In genomic region chr11:10856689-10857603, GRCh38 we compare ENCODE assay signal across 8 cellular contexts. TPM values are rescaled to one million over a fixed set of nuclear protein-coding genes. Genes with fewer than 3 reads are reported as not detected.
DNase-seq lines count a peak whose midpoint lies in the region; ATAC-seq and TF ChIP-seq lines count a peak whose summit lies in the region.

No MANE protein-coding gene starts in this region.

- H3F3A ChIP-seq in Loucy (ENCODE audit: low read depth) (no peaks in the 10 kb centered on the region), neural cell (ENCODE audit: insufficient read depth, low read length, poor library complexity, severe bottlenecking) (peaks cover 12% of the 10 kb centered on the region)

- TF ChIP-seq RAD21 in HCT116 (IDR thresholded peaks at IDR 0.05; ENCODE audit: low read depth) (no peak), neural cell (conservative IDR thresholded peaks at IDR 0.05) (no peak)

- H3K4me2 ChIP-seq in HCT116 (ENCODE audit: low read length) = peak overlapping the region; percentile 88
- peak overlapping the region; percentile 95 for H3K4me2 ChIP-seq in Loucy (ENCODE audit: low read depth, low read length, poor library complexity, severe bottlenecking)
- peak overlapping the region; percentile 97 for H3K4me2 ChIP-seq in neural cell (ENCODE audit: low read length)

- POLR2A ChIA-PET in HCT116 (lab: Charles Lee) = interaction anchor here (0.8 to 2.7 kb wide), 6 partner anchors 8 to 950 kb away, joined by 3 to 22 read pairs (median 7); partner anchors contain the start of gene EIF4G2
- POLR2A ChIA-PET in activated CD8-positive, alpha-beta T cell treated with anti-CD3 and anti-CD28 coated beads for 36 hours (lab: Charles Lee) = interaction anchor here (1.6 to 7.8 kb wide), 14 partner anchors 9 to 75 kb away, joined by 4 to 134 read pairs (median 8); partner anchors contain the start of gene EIF4G2

- H3K9me3 ChIP-seq in HCT116 (ENCODE audit: control insufficient read depth in 1 of 2, insufficient read depth in 1 of 2, low read depth in 1 of 2, low read length in 2 of 2) = no peaks in the 10 kb centered on the region
- H3K9me3 ChIP-seq in Loucy (ENCODE audit: insufficient read depth, low read depth, low read length) = no peaks in the 10 kb centered on the region
- H3K9me3 ChIP-seq in gastroesophageal sphincter = no peaks in the 10 kb centered on the region
- no peaks in the 10 kb centered on the region for H3K9me3 ChIP-seq in neural cell (ENCODE audit: low read length)

- H3K9ac ChIP-seq in HCT116 (ENCODE audit: low read length) (peak overlapping the region; percentile 86), Loucy (ENCODE audit: low read depth, low read length, poor library complexity, severe bottlenecking) (peak overlapping the region; percentile 97), neural cell (ENCODE audit: low read length) (peak overlapping the region; percentile 99)

- peak in 4 of 6 experiments; percentile 30 to 71 (median 52) for DNase-seq in stimulated activated naive CD4-positive, alpha-beta T cell (lab: John Stamatoyannopoulos, UW)
- DNase-seq in stimulated activated naive CD4-positive, alpha-beta T cell treated with Interleukin-2 at 50 U/mL for 16 hours (lab: John Stamatoyannopoulos, UW) = no peak
- DNase-seq in HCT116 (ENCODE audit: low read depth, low spot score) = no peak
- no peak for DNase-seq in activated CD8-positive, alpha-beta T cell treated with anti-CD3 and anti-CD28 coated beads for 36 hours
- DNase-seq in posterior vena cava (ENCODE audit: low spot score) = no peak

- intact Hi-C loops in HCT116 (cut with micrococcal nuclease) = loop anchor here (5.0 kb wide), 1 partner anchor 75 kb away; no protein-coding TSS in a partner anchor
- intact Hi-C loops in activated CD8-positive, alpha-beta T cell treated with anti-CD3 and anti-CD28 coated beads for 36 hours (cut with micrococcal nuclease) = no loop called here
- intact Hi-C loops in posterior vena cava (cut with DNase I) = loop anchor here in 1 of 2 donors (5.0 kb wide), 2 partner anchors 45 to 50 kb away; partner anchors contain the start of gene EIF4G2

- CTCF ChIA-PET in HCT116 (lab: Charles Lee) = interaction anchor here (1.2 to 1.6 kb wide), 2 partner anchors 21 to 171 kb away, joined by 3 read pairs; no protein-coding TSS in a partner anchor
- CTCF ChIA-PET in activated CD8-positive, alpha-beta T cell treated with anti-CD3 and anti-CD28 coated beads for 36 hours (lab: Charles Lee) = interaction anchor here (2.3 to 2.9 kb wide), 3 partner anchors 41 to 65 kb away, joined by 7 to 15 read pairs (median 10); partner anchors contain the start of gene EIF4G2

- H3K4me3 Mint-ChIP-seq in activated CD8-positive, alpha-beta T cell treated with anti-CD3 and anti-CD28 coated beads for 36 hours = peak overlapping the region; percentile 97

- peaks cover 49% of the 10 kb centered on the region for H3K36me3 Mint-ChIP-seq in activated CD8-positive, alpha-beta T cell treated with anti-CD3 and anti-CD28 coated beads for 36 hours (ENCODE audit: low read depth)

- H3K4me1 ChIP-seq in HCT116 (ENCODE audit: control insufficient read depth in 1 of 2, insufficient read depth in 2 of 2, low read length in 2 of 2) = peaks cover 0 to 21% of the 10 kb centered on the region in 2 experiments; a peak in 2 of 4 replicates
- H3K4me1 ChIP-seq in Loucy (ENCODE audit: insufficient read depth, low read length, poor library complexity, severe bottlenecking) = peaks cover 53% of the 10 kb centered on the region
- H3K4me1 ChIP-seq in gastroesophageal sphincter = peaks cover 4 to 64% (median 12%) of the 10 kb centered on the region in 3 donors

- H3K79me2 ChIP-seq in HCT116 (ENCODE audit: insufficient read depth, low read length) (peaks cover 61% of the 10 kb centered on the region), Loucy (ENCODE audit: insufficient read depth, low read length) (peaks cover 65% of the 10 kb centered on the region), neural cell (replicated peaks; ENCODE audit: insufficient read depth, low read length) (peaks cover 61% of the 10 kb centered on the region)

- H2AFZ ChIP-seq in HCT116 (ENCODE audit: low read depth, low read length, poor library complexity, severe bottlenecking) (peak overlapping the region; percentile 8), Loucy (ENCODE audit: low read length) (peak overlapping the region; percentile 95), neural cell (ENCODE audit: low read depth, low read length) (peak overlapping the region; percentile 93)

- RAD21 ChIA-PET in HCT116 (lab: Charles Lee; ENCODE audit: low non-redundant PET in 1 of 2, low total read pairs in 2 of 2, uncharacterized antibody in 2 of 2, unreplicated experiment in 2 of 2) = interaction anchor here in 1 of 2 experiments (1.4 kb wide), 1 partner anchor 43 kb away, joined by 6 read pairs; no protein-coding TSS in a partner anchor

- H3K27me3 Mint-ChIP-seq in activated CD8-positive, alpha-beta T cell treated with anti-CD3 and anti-CD28 coated beads for 36 hours = no peaks in the 10 kb centered on the region

- WGBS in gastroesophageal sphincter (ENCODE audit: low coverage in 1 of 2), 2 donors = 0 to 2% methylated on average over 19 to 20 of the region's 22 CpGs

- peak; percentile 27 for ATAC-seq in HCT116
- ATAC-seq in activated CD8-positive, alpha-beta T cell treated with anti-CD3 and anti-CD28 coated beads for 36 hours = peak; percentile 5
- ATAC-seq in gastroesophageal sphincter = no peak

- TF ChIP-seq CTCF in HCT116 (IDR thresholded peaks at IDR 0.05 in 2 of 3, conservative IDR thresholded peaks at IDR 0.05 in 1 of 3; ENCODE audit: borderline replicate concordance in 1 of 3, insufficient read depth in 1 of 3, low read depth in 2 of 3, low read length in 2 of 3) (no peak), Loucy (conservative IDR thresholded peaks at IDR 0.05; ENCODE audit: low read length) (no peak), gastroesophageal sphincter (IDR thresholded peaks at IDR 0.05) (no peak), neural cell (IDR thresholded peaks at IDR 0.05; ENCODE audit: poor library complexity, severe bottlenecking) (no peak)
- no peak for TF ChIP-seq CTCF in activated CD8-positive, alpha-beta T cell treated with anti-CD3 and anti-CD28 coated beads for 36 hours (IDR thresholded peaks at IDR 0.05)

- no peaks in the 10 kb centered on the region for H3K27me3 ChIP-seq in HCT116 (ENCODE audit: insufficient read depth, low read length)
- no peaks in the 10 kb centered on the region for H3K27me3 ChIP-seq in Loucy (ENCODE audit: insufficient read depth, low read length, poor library complexity, severe bottlenecking)
- no peaks in the 10 kb centered on the region for H3K27me3 ChIP-seq in gastroesophageal sphincter
- no peaks in the 10 kb centered on the region for H3K27me3 ChIP-seq in neural cell (ENCODE audit: insufficient read depth, low read depth, low read length)

- TF ChIP-seq POLR2A in HCT116 (IDR thresholded peaks at IDR 0.05; ENCODE audit: borderline replicate concordance, extremely low read depth, insufficient read depth, insufficient read length) = no peak
- TF ChIP-seq POLR2A in gastroesophageal sphincter (IDR thresholded peaks at IDR 0.05) = no peak

- H3K36me3 ChIP-seq in HCT116 (ENCODE audit: control insufficient read depth in 1 of 2, insufficient read depth in 2 of 2, low read length in 2 of 2) (peaks cover 22 to 34% of the 10 kb centered on the region in 2 experiments), Loucy (ENCODE audit: insufficient read depth, low read length) (peaks cover 30% of the 10 kb centered on the region), gastroesophageal sphincter (peaks cover 0 to 36% of the 10 kb centered on the region in 2 donors), neural cell (ENCODE audit: insufficient read depth, low read length) (peaks cover 28% of the 10 kb centered on the region)

- TF ChIP-seq EP300 in gastroesophageal sphincter (IDR thresholded peaks at IDR 0.05) = no peak
- TF ChIP-seq EP300 in neural cell (conservative IDR thresholded peaks at IDR 0.05; ENCODE audit: poor library complexity, severe bottlenecking) = no peak

- BruUV-seq in HCT116 (replicated peaks; lab: Mats Ljungman, UMichigan) = TSS peak; percentile 43

- H3K4me1 Mint-ChIP-seq in activated CD8-positive, alpha-beta T cell treated with anti-CD3 and anti-CD28 coated beads for 36 hours (ENCODE audit: low read depth) = peaks cover 38% of the 10 kb centered on the region

- no peaks in the 10 kb centered on the region for H4K20me1 ChIP-seq in HCT116 (ENCODE audit: insufficient read depth)
- H4K20me1 ChIP-seq in Loucy (ENCODE audit: insufficient read depth, low read length, poor library complexity, severe bottlenecking) = peaks cover 32% of the 10 kb centered on the region
- H4K20me1 ChIP-seq in neural cell (ENCODE audit: insufficient read depth) = no peaks in the 10 kb centered on the region

- no peaks in the 10 kb centered on the region for H3K9me3 Mint-ChIP-seq in activated CD8-positive, alpha-beta T cell treated with anti-CD3 and anti-CD28 coated beads for 36 hours

- peak overlapping the region; percentile 98 for H3K27ac Mint-ChIP-seq in activated CD8-positive, alpha-beta T cell treated with anti-CD3 and anti-CD28 coated beads for 36 hours

- H3K4me3 ChIP-seq in HCT116 (replicated peaks in 1 of 2; ENCODE audit: low read depth in 1 of 2, low read length in 2 of 2) (peak overlapping the region; percentile 86 to 91), Loucy (ENCODE audit: low read length, poor library complexity, severe bottlenecking) (peak overlapping the region; percentile 93), gastroesophageal sphincter (peak overlapping the region; percentile 72 to 92), neural cell (ENCODE audit: low read length) (peak overlapping the region; percentile 89)

- H3K9me2 ChIP-seq in HCT116 (ENCODE audit: insufficient read depth) = no peaks in the 10 kb centered on the region
- H3K9me2 ChIP-seq in Loucy (replicated peaks; ENCODE audit: low read depth, low read length) = no peaks in the 10 kb centered on the region
- no peaks in the 10 kb centered on the region for H3K9me2 ChIP-seq in neural cell (ENCODE audit: insufficient read depth, low read length)

- H3K27ac ChIP-seq in HCT116 (ENCODE audit: low read depth, low read length) (peak overlapping the region; percentile 91), gastroesophageal sphincter (peak overlapping the region; percentile 96 to 99 (median 98)), neural cell (ENCODE audit: low read length) (peak overlapping the region; percentile 100)

RNA-seq across cellular contexts. Expression of gene ZBED5, which starts 0.9 kb away (rescaled TPM):
- total RNA-seq in HCT116 (2021; ENCODE audit: unreplicated experiment) (26.8 TPM), gastroesophageal sphincter (10 to 100 TPM; 26.0 to 57.3 (median 41.7) TPM), posterior vena cava (10 to 100 TPM; 39.2 to 40.5 TPM)
- 12.7 and 16.0 TPM in 2 replicates for polyA plus RNA-seq in HCT116 (2012)
- total RNA-seq in activated CD8-positive, alpha-beta T cell treated with anti-CD3 and anti-CD28 coated beads for 36 hours = 10 to 100 TPM; 35.7 to 36.7 TPM
- 159 and 178 TPM in 2 replicates for polyA plus RNA-seq in neural cell
- 124 and 133 TPM in 2 replicates for polyA minus RNA-seq in neural cell

RNA-seq across cellular contexts. Expression of gene EIF4G2, which starts 48.2 kb away (rescaled TPM):
- 888 TPM for total RNA-seq in HCT116 (2021; ENCODE audit: unreplicated experiment)
- polyA plus RNA-seq in HCT116 (2012) = 257 and 341 TPM in 2 replicates
- total RNA-seq in activated CD8-positive, alpha-beta T cell treated with anti-CD3 and anti-CD28 coated beads for 36 hours = 100 to 1,000 TPM; 757 to 842 TPM
- 100 to 1,000 TPM; 587 to 866 (median 665) TPM for total RNA-seq in gastroesophageal sphincter
- polyA plus RNA-seq in neural cell = 989 and 1,004 TPM in 2 replicates
- 1,252 and 1,426 TPM in 2 replicates for polyA minus RNA-seq in neural cell
- total RNA-seq in posterior vena cava = 1,000 to 10,000 TPM in 1 of 2 donors, 100 to 1,000 TPM in 1; 885 to 1,062 TPM

Comparison
In these comparisons a context has a peak if more than half of its experiments do, and no peak if none do; other contexts are left out.
1. DNase-seq: peak in stimulated activated naive CD4-positive, alpha-beta T cell (4 of 6); none in stimulated activated naive CD4-positive, alpha-beta T cell treated with Interleukin-2 at 50 U/mL for 16 hours (single experiment), HCT116 (single experiment), activated CD8-positive, alpha-beta T cell treated with anti-CD3 and anti-CD28 coated beads for 36 hours (single experiment) and posterior vena cava (single experiment).
2. H2AFZ ChIP-seq: peak in every context shown above with its lines; median percentile 95 in Loucy; 93 in neural cell; 8 in HCT116.
3. Peak in every context shown above with its lines, with median percentiles within 50 percentile points of each other: H3K27ac ChIP-seq, H3K4me2 ChIP-seq, H3K4me3 ChIP-seq and H3K9ac ChIP-seq.